17 cellular contexts compared by ENCODE assay signal in genomic region chr18:70139138-70139537, GRCh38.
DNase-seq lines count a peak whose midpoint lies in the region; ATAC-seq lines count a peak whose summit lies in the region.
"Had no signal": no experiment of that assay in that cellular context is flagged by ENCODE, and none has a peak within 500 bp of the region (broad histone marks: within the 10 kb centered on the region; RNA-seq: fewer than 3 reads in every experiment).

No MANE protein-coding gene starts in this region.

- H3K4me1 Mint-ChIP-seq in activated T-helper 17 cell treated with anti-CD3 and anti-CD28 coated beads, Interleukin-2, amount 50 U/mL, for 72 hours = no peaks in the 10 kb centered on the region
- H3K4me1 Mint-ChIP-seq: B cell, GM23338 had no signal

- ATAC-seq in activated T-helper 17 cell treated with anti-CD3 and anti-CD28 coated beads, Interleukin-2, amount 50 U/mL, for 72 hours (replicated peaks) = no peak
- no peak for ATAC-seq in HG02884 (IDR thresholded peaks at IDR 0.05; ENCODE audit: unreplicated experiment)
- ATAC-seq: GM23338 had no signal

- no peaks in the 10 kb centered on the region for H3K27me3 ChIP-seq in layer of hippocampus (ENCODE audit: control insufficient read depth, insufficient read depth, low read length)

- no peaks in the 10 kb centered on the region for H3K27me3 Mint-ChIP-seq in activated T-helper 17 cell treated with anti-CD3 and anti-CD28 coated beads, Interleukin-2, amount 50 U/mL, for 72 hours
- H3K27me3 Mint-ChIP-seq: B cell; CD4-positive, alpha-beta T cell had no signal

- H3K36me3 Mint-ChIP-seq in activated T-helper 17 cell treated with anti-CD3 and anti-CD28 coated beads, Interleukin-2, amount 50 U/mL, for 72 hours (ENCODE audit: low read depth) = peaks cover 66% of the 10 kb centered on the region

- H3K4me3 Mint-ChIP-seq in activated T-helper 17 cell treated with anti-CD3 and anti-CD28 coated beads, Interleukin-2, amount 50 U/mL, for 72 hours = no peak overlapping the region
- H3K4me3 Mint-ChIP-seq: B cell; CD4-positive, alpha-beta T cell; GM23338 had no signal

- H3K27ac Mint-ChIP-seq in activated T-helper 17 cell treated with anti-CD3 and anti-CD28 coated beads, Interleukin-2, amount 50 U/mL, for 72 hours = no peak overlapping the region
- H3K27ac Mint-ChIP-seq: B cell; CD4-positive, alpha-beta T cell; GM23338 had no signal

- DNase-seq in Ammon's horn (ENCODE audit: low spot score) = peak; percentile 51
- DNase-seq in putamen (ENCODE audit: low spot score) = peak; percentile 58
- no peak for DNase-seq in stimulated activated CD4-positive, alpha-beta T cell treated with anti-CD3 and anti-CD28 coated beads, Interleukin-4, amount 100 ng/mL, for 4 hours
- DNase-seq in SW480 (ENCODE audit: low spot score) = no peak
- DNase-seq: 8988T; ACHN; C1 segment of cervical spinal cord; Calu3; CD4-positive, alpha-beta T cell; DMS 273 treated with DMSO at 0.1 percent for 48 hours; H7 had no signal

- H3K9me3 Mint-ChIP-seq in activated T-helper 17 cell treated with anti-CD3 and anti-CD28 coated beads, Interleukin-2, amount 50 U/mL, for 72 hours = no peaks in the 10 kb centered on the region
- H3K9me3 Mint-ChIP-seq: GM23338 had no signal

- H3K27ac ChIP-seq in cingulate gyrus (ENCODE audit: low read depth, low read length) = peak overlapping the region; percentile 84
- H3K27ac ChIP-seq in layer of hippocampus (ENCODE audit: low read depth, low read length) = peak overlapping the region; percentile 64

Comparison
In these comparisons a context has a peak if more than half of its experiments do, and no peak if none do; other contexts are left out.
1. DNase-seq: peak in Ammon's horn (single experiment) and putamen (single experiment); none in stimulated activated CD4-positive, alpha-beta T cell treated with anti-CD3 and anti-CD28 coated beads, Interleukin-4, amount 100 ng/mL, for 4 hours (0 of 2) and SW480 (single experiment).